ENCODE assay signal across 1 cellular context in genomic region chr3:17743660-17743995, GRCh38.
TF ChIP-seq lines count a peak whose summit lies in the region.

No MANE protein-coding gene starts in this region.

TF ChIP-seq in HepG2, 621 proteins besides CTCF, POLR2A, EP300 and RAD21 (continued from another document):
- TF ChIP-seq ZNF367 (CRISPR knock-in tag; IDR thresholded peaks at IDR 0.05; ENCODE audit: borderline replicate concordance) (no peak), ATAD3A (CRISPR knock-in tag; IDR thresholded peaks at IDR 0.05) (no peak), RBM22 (optimal IDR thresholded peaks at IDR 0.05; ENCODE audit: low read length) (no peak), FOXA1 (IDR thresholded peaks at IDR 0.05) (no peak), FOXA1 (CRISPR knock-in tag; IDR thresholded peaks at IDR 0.05) (no peak), ZNF7 (CRISPR knock-in tag; IDR thresholded peaks at IDR 0.05) (no peak), ZNF574 (CRISPR knock-in tag; IDR thresholded peaks at IDR 0.05) (no peak), ARID2 (CRISPR knock-in tag; IDR thresholded peaks at IDR 0.05; ENCODE audit: borderline replicate concordance) (no peak), ZFP41 (CRISPR knock-in tag; IDR thresholded peaks at IDR 0.05; ENCODE audit: borderline replicate concordance) (no peak), CBX1 (IDR thresholded peaks at IDR 0.05; ENCODE audit: low read depth) (no peak), RBFOX2 (IDR thresholded peaks at IDR 0.05; ENCODE audit: low read depth, low read length) (no peak), ZNF556 (CRISPR knock-in tag; IDR thresholded peaks at IDR 0.05; ENCODE audit: borderline replicate concordance) (no peak)
- TF ChIP-seq, protein P1, sequence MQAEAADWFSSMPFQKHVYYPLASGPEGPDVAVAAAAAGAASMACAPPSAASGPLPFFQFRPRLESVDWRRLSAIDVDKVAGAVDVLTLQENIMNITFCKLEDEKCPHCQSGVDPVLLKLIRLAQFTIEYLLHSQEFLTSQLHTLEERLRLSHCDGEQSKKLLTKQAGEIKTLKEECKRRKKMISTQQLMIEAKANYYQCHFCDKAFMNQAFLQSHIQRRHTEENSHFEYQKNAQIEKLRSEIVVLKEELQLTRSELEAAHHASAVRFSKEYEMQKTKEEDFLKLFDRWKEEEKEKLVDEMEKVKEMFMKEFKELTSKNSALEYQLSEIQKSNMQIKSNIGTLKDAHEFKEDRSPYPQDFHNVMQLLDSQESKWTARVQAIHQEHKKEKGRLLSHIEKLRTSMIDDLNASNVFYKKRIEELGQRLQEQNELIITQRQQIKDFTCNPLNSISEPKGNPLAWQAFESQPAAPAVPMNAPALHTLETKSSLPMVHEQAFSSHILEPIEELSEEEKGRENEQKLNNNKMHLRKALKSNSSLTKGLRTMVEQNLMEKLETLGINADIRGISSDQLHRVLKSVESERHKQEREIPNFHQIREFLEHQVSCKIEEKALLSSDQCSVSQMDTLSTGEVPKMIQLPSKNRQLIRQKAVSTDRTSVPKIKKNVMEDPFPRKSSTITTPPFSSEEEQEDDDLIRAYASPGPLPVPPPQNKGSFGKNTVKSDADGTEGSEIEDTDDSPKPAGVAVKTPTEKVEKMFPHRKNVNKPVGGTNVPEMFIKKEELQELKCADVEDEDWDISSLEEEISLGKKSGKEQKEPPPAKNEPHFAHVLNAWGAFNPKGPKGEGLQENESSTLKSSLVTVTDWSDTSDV (CRISPR knock-in tag; IDR thresholded peaks at IDR 0.05) = no peak
- TF ChIP-seq, protein P2, sequence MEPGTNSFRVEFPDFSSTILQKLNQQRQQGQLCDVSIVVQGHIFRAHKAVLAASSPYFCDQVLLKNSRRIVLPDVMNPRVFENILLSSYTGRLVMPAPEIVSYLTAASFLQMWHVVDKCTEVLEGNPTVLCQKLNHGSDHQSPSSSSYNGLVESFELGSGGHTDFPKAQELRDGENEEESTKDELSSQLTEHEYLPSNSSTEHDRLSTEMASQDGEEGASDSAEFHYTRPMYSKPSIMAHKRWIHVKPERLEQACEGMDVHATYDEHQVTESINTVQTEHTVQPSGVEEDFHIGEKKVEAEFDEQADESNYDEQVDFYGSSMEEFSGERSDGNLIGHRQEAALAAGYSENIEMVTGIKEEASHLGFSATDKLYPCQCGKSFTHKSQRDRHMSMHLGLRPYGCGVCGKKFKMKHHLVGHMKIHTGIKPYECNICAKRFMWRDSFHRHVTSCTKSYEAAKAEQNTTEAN (CRISPR knock-in tag; conservative IDR thresholded peaks at IDR 0.05) = no peak
